In genomic region chr7:149003560-149004305, GRCh38 we compare ENCODE assay signal across 2 cellular contexts.
TF ChIP-seq lines count a peak whose summit lies in the region.

No MANE protein-coding gene starts in this region.

TF ChIP-seq in HCT116, 20 proteins besides CTCF, POLR2A, EP300 and RAD21:
- no peak for TF ChIP-seq SRF (IDR thresholded peaks at IDR 0.05; ENCODE audit: low read depth)
- no peak for TF ChIP-seq JUND (IDR thresholded peaks at IDR 0.05)
- no peak for TF ChIP-seq TCF7L2 (IDR thresholded peaks at IDR 0.05; ENCODE audit: borderline replicate concordance, extremely low read depth, insufficient read depth, insufficient read length)
- no peak for TF ChIP-seq SIN3A (IDR thresholded peaks at IDR 0.05; ENCODE audit: low read depth)
- TF ChIP-seq MAX (IDR thresholded peaks at IDR 0.05) = no peak
- no peak for TF ChIP-seq ZNF274 (IDR thresholded peaks at IDR 0.05; ENCODE audit: low read depth, low read length)
- no peak for TF ChIP-seq ELF1 (IDR thresholded peaks at IDR 0.05; ENCODE audit: borderline replicate concordance, low read depth)
- no peak for TF ChIP-seq SP1 (IDR thresholded peaks at IDR 0.05; ENCODE audit: low read depth)
- no peak for TF ChIP-seq CEBPB (IDR thresholded peaks at IDR 0.05; ENCODE audit: low read depth)
TF ChIP-seq in HCT116: peak in this region for 0.

TF ChIP-seq in GM12878, 131 proteins besides CTCF, POLR2A, EP300 and RAD21:
- no peak for TF ChIP-seq E4F1 (IDR thresholded peaks at IDR 0.05; ENCODE audit: borderline replicate concordance, partially characterized antibody)
- TF ChIP-seq YY1 (IDR thresholded peaks at IDR 0.05; ENCODE audit: low read depth, low read length) = no peak
- no peak for TF ChIP-seq GABPA (IDR thresholded peaks at IDR 0.05; ENCODE audit: low read depth)
- no peak for TF ChIP-seq HSF1 (IDR thresholded peaks at IDR 0.05; ENCODE audit: low read depth, low read length)
- TF ChIP-seq CEBPZ (IDR thresholded peaks at IDR 0.05; ENCODE audit: low read depth, low read length) = no peak
- TF ChIP-seq IRF5 (IDR thresholded peaks at IDR 0.05; ENCODE audit: borderline replicate concordance) = no peak
- TF ChIP-seq TCF7 (IDR thresholded peaks at IDR 0.05; ENCODE audit: borderline replicate concordance) = no peak
- no peak for TF ChIP-seq E2F8 (IDR thresholded peaks at IDR 0.05; ENCODE audit: low read depth, partially characterized antibody)
- no peak for TF ChIP-seq BCL3 (IDR thresholded peaks at IDR 0.05; ENCODE audit: borderline replicate concordance, insufficient read depth, low read depth, low read length, poor library complexity, severe bottlenecking)
- TF ChIP-seq PRDM15 (CRISPR knock-in tag; IDR thresholded peaks at IDR 0.05) = no peak
- TF ChIP-seq NR2F1 (conservative IDR thresholded peaks at IDR 0.05) = no peak
- no peak for TF ChIP-seq ZBTB4 (CRISPR knock-in tag; IDR thresholded peaks at IDR 0.05)
- TF ChIP-seq NFXL1 (IDR thresholded peaks at IDR 0.05; ENCODE audit: borderline replicate concordance) = no peak
- no peak for TF ChIP-seq TBL1XR1 (IDR thresholded peaks at IDR 0.05; ENCODE audit: low read depth, low read length)
- TF ChIP-seq ZZZ3 (IDR thresholded peaks at IDR 0.05; ENCODE audit: control insufficient read depth, insufficient read length, low read depth) = no peak
- TF ChIP-seq MTA3 (IDR thresholded peaks at IDR 0.05; ENCODE audit: borderline replicate concordance, low read length) = no peak
- TF ChIP-seq RELB (IDR thresholded peaks at IDR 0.05; ENCODE audit: low read depth) = no peak
- no peak for TF ChIP-seq CBX3 (IDR thresholded peaks at IDR 0.05; ENCODE audit: borderline replicate concordance, low read depth)
